1 cellular context compared by ENCODE assay signal in genomic region chr15:42218953-42219596, GRCh38.
TF ChIP-seq lines count a peak whose summit lies in the region.

No MANE protein-coding gene starts in this region.

TF ChIP-seq in HepG2, 621 proteins besides CTCF, POLR2A, EP300 and RAD21:
- TF ChIP-seq NCOA5 (CRISPR knock-in tag; IDR thresholded peaks at IDR 0.05) (no peak), CBX2 (IDR thresholded peaks at IDR 0.05; ENCODE audit: low read depth, low read length) (no peak), CBX2 (CRISPR knock-in tag; IDR thresholded peaks at IDR 0.05; ENCODE audit: low read depth) (no peak), TP53 (CRISPR knock-in tag; conservative IDR thresholded peaks at IDR 0.05) (no peak), CC2D1A (CRISPR knock-in tag; IDR thresholded peaks at IDR 0.05) (no peak), ZNF207 (IDR thresholded peaks at IDR 0.05; ENCODE audit: borderline replicate concordance) (no peak), ZNF343 (CRISPR knock-in tag; IDR thresholded peaks at IDR 0.05) (no peak), HCFC1 (IDR thresholded peaks at IDR 0.05; ENCODE audit: low read depth, low read length) (no peak), ZNF275 (CRISPR knock-in tag; IDR thresholded peaks at IDR 0.05; ENCODE audit: borderline replicate concordance) (no peak)
- TF ChIP-seq, protein P1, sequence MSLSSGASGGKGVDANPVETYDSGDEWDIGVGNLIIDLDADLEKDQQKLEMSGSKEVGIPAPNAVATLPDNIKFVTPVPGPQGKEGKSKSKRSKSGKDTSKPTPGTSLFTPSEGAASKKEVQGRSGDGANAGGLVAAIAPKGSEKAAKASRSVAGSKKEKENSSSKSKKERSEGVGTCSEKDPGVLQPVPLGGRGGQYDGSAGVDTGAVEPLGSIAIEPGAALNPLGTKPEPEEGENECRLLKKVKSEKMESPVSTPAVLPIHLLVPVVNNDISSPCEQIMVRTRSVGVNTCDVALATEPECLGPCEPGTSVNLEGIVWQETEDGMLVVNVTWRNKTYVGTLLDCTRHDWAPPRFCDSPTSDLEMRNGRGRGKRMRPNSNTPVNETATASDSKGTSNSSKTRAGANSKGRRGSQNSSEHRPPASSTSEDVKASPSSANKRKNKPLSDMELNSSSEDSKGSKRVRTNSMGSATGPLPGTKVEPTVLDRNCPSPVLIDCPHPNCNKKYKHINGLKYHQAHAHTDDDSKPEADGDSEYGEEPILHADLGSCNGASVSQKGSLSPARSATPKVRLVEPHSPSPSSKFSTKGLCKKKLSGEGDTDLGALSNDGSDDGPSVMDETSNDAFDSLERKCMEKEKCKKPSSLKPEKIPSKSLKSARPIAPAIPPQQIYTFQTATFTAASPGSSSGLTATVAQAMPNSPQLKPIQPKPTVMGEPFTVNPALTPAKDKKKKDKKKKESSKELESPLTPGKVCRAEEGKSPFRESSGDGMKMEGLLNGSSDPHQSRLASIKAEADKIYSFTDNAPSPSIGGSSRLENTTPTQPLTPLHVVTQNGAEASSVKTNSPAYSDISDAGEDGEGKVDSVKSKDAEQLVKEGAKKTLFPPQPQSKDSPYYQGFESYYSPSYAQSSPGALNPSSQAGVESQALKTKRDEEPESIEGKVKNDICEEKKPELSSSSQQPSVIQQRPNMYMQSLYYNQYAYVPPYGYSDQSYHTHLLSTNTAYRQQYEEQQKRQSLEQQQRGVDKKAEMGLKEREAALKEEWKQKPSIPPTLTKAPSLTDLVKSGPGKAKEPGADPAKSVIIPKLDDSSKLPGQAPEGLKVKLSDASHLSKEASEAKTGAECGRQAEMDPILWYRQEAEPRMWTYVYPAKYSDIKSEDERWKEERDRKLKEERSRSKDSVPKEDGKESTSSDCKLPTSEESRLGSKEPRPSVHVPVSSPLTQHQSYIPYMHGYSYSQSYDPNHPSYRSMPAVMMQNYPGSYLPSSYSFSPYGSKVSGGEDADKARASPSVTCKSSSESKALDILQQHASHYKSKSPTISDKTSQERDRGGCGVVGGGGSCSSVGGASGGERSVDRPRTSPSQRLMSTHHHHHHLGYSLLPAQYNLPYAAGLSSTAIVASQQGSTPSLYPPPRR (CRISPR knock-in tag; IDR thresholded peaks at IDR 0.05; ENCODE audit: borderline replicate concordance) = no peak
- TF ChIP-seq, protein P2, sequence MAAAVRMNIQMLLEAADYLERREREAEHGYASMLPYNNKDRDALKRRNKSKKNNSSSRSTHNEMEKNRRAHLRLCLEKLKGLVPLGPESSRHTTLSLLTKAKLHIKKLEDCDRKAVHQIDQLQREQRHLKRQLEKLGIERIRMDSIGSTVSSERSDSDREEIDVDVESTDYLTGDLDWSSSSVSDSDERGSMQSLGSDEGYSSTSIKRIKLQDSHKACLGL (CRISPR knock-in tag; IDR thresholded peaks at IDR 0.05) = no peak
